In genomic region chr5:154210163-154210562, GRCh38 we compare ENCODE assay signal across 1 cellular context.
TF ChIP-seq lines count a peak whose summit lies in the region.

No MANE protein-coding gene starts in this region.

TF ChIP-seq in GM12878, 131 proteins besides CTCF, POLR2A, EP300 and RAD21 (continued from another document):
- TF ChIP-seq KAT2A (conservative IDR thresholded peaks at IDR 0.05; ENCODE audit: control insufficient read depth, low read depth, low read length) (no peak), FOXK2 (IDR thresholded peaks at IDR 0.05) (no peak), NBN (IDR thresholded peaks at IDR 0.05) (0 out of 2 replicates have a peak, but pooled peaks have one; percentile 29), CREM (IDR thresholded peaks at IDR 0.05; ENCODE audit: low read depth) (no peak), HDGF (IDR thresholded peaks at IDR 0.05) (peak; percentile 80; the same call in 1 of the 2 replicates), BCL11A (IDR thresholded peaks at IDR 0.05; ENCODE audit: low read depth, low read length) (no peak), ZZZ3 (IDR thresholded peaks at IDR 0.05; ENCODE audit: control insufficient read depth, insufficient read length, low read depth) (no peak), IKZF2 (IDR thresholded peaks at IDR 0.05) (0 out of 4 replicates have a peak, but pooled peaks of 1 of the 2 experiments have one; percentile 39), MTA2 (IDR thresholded peaks at IDR 0.05; ENCODE audit: low read depth) (no peak), ZNF24 (IDR thresholded peaks at IDR 0.05) (no peak), PAX5 (IDR thresholded peaks at IDR 0.05; ENCODE audit: borderline replicate concordance, low read depth, low read length) (no peak)
- TF ChIP-seq, protein P1, sequence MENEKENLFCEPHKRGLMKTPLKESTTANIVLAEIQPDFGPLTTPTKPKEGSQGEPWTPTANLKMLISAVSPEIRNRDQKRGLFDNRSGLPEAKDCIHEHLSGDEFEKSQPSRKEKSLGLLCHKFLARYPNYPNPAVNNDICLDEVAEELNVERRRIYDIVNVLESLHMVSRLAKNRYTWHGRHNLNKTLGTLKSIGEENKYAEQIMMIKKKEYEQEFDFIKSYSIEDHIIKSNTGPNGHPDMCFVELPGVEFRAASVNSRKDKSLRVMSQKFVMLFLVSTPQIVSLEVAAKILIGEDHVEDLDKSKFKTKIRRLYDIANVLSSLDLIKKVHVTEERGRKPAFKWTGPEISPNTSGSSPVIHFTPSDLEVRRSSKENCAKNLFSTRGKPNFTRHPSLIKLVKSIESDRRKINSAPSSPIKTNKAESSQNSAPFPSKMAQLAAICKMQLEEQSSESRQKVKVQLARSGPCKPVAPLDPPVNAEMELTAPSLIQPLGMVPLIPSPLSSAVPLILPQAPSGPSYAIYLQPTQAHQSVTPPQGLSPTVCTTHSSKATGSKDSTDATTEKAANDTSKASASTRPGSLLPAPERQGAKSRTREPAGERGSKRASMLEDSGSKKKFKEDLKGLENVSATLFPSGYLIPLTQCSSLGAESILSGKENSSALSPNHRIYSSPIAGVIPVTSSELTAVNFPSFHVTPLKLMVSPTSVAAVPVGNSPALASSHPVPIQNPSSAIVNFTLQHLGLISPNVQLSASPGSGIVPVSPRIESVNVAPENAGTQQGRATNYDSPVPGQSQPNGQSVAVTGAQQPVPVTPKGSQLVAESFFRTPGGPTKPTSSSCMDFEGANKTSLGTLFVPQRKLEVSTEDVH (IDR thresholded peaks at IDR 0.05; ENCODE audit: low read depth, partially characterized antibody), result no peak
- TF ChIP-seq, protein P2, sequence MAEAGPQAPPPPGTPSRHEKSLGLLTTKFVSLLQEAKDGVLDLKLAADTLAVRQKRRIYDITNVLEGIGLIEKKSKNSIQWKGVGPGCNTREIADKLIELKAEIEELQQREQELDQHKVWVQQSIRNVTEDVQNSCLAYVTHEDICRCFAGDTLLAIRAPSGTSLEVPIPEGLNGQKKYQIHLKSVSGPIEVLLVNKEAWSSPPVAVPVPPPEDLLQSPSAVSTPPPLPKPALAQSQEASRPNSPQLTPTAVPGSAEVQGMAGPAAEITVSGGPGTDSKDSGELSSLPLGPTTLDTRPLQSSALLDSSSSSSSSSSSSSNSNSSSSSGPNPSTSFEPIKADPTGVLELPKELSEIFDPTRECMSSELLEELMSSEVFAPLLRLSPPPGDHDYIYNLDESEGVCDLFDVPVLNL (IDR thresholded peaks at IDR 0.05; ENCODE audit: low read depth, low read length), result no peak
- TF ChIP-seq, protein P3, sequence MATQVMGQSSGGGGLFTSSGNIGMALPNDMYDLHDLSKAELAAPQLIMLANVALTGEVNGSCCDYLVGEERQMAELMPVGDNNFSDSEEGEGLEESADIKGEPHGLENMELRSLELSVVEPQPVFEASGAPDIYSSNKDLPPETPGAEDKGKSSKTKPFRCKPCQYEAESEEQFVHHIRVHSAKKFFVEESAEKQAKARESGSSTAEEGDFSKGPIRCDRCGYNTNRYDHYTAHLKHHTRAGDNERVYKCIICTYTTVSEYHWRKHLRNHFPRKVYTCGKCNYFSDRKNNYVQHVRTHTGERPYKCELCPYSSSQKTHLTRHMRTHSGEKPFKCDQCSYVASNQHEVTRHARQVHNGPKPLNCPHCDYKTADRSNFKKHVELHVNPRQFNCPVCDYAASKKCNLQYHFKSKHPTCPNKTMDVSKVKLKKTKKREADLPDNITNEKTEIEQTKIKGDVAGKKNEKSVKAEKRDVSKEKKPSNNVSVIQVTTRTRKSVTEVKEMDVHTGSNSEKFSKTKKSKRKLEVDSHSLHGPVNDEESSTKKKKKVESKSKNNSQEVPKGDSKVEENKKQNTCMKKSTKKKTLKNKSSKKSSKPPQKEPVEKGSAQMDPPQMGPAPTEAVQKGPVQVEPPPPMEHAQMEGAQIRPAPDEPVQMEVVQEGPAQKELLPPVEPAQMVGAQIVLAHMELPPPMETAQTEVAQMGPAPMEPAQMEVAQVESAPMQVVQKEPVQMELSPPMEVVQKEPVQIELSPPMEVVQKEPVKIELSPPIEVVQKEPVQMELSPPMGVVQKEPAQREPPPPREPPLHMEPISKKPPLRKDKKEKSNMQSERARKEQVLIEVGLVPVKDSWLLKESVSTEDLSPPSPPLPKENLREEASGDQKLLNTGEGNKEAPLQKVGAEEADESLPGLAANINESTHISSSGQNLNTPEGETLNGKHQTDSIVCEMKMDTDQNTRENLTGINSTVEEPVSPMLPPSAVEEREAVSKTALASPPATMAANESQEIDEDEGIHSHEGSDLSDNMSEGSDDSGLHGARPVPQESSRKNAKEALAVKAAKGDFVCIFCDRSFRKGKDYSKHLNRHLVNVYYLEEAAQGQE (IDR thresholded peaks at IDR 0.05; ENCODE audit: low read depth, low read length), result no peak
- TF ChIP-seq, protein P4, sequence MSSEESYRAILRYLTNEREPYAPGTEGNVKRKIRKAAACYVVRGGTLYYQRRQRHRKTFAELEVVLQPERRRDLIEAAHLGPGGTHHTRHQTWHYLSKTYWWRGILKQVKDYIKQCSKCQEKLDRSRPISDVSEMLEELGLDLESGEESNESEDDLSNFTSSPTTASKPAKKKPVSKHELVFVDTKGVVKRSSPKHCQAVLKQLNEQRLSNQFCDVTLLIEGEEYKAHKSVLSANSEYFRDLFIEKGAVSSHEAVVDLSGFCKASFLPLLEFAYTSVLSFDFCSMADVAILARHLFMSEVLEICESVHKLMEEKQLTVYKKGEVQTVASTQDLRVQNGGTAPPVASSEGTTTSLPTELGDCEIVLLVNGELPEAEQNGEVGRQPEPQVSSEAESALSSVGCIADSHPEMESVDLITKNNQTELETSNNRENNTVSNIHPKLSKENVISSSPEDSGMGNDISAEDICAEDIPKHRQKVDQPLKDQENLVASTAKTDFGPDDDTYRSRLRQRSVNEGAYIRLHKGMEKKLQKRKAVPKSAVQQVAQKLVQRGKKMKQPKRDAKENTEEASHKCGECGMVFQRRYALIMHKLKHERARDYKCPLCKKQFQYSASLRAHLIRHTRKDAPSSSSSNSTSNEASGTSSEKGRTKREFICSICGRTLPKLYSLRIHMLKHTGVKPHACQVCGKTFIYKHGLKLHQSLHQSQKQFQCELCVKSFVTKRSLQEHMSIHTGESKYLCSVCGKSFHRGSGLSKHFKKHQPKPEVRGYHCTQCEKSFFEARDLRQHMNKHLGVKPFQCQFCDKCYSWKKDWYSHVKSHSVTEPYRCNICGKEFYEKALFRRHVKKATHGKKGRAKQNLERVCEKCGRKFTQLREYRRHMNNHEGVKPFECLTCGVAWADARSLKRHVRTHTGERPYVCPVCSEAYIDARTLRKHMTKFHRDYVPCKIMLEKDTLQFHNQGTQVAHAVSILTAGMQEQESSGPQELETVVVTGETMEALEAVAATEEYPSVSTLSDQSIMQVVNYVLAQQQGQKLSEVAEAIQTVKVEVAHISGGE (CRISPR knock-in tag; IDR thresholded peaks at IDR 0.05), result no peak
